ENCODE assay signal across 8 cellular contexts in the genomic region with DNA sequence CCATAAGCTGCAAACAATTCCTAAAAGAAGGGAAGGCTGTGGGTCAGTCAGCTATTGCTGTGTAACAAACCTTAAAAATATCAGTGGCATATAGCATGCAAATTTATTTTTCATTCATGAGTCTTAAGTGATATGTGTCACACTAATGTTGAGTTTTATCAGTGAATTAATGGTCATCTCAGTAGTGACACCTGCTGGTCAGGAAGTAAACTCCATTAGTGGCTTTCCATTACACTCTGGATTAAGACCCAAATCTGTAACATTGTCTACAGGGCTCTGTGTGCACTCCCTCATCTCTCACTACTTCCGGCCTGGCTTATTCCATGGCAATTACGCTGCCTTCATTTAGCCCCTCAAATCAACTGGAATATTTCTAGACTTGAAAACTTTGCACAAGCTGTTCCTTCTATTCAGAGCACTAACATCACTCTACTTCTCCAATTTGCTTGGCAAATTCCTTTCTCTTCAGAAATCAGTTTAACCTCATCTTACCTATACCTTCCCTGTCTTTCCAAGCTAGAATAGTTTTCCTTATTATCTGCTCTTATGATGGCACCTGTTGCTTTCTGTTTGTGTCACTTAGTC.
DNase-seq lines count a peak whose midpoint lies in the region; ATAC-seq, FAIRE-seq and TF ChIP-seq lines count a peak whose summit lies in the region.

No MANE protein-coding gene starts in this region.

- intact Hi-C loops in heart right ventricle (cut with DNase I) = loop anchor here in 8 of 10 donors (2.0 to 10.0 kb wide), 4 partner anchors 149 to 416 kb away; no protein-coding TSS in a partner anchor
- intact Hi-C loops in left ventricle myocardium superior (cut with micrococcal nuclease) = no loop called here
- intact Hi-C loops in pancreas (cut with DNase I) = loop anchor here in 1 of 3 donors (10.0 kb wide), 1 partner anchor 159 kb away; no protein-coding TSS in a partner anchor

- H3K27ac ChIP-seq in heart right ventricle (no peak overlapping the region), epithelial cell of prostate (no peak overlapping the region), pancreas (no peak overlapping the region)

- peak in 1 of 8 donors; percentile 26 for ATAC-seq in heart right ventricle
- ATAC-seq in left ventricle myocardium superior = no peak
- peak; percentile 65 for ATAC-seq in HG02588 (IDR thresholded peaks at IDR 0.05; ENCODE audit: unreplicated experiment)
- peak in 3 of 4 donors; percentile 72 to 74 (median 72) for ATAC-seq in pancreas

- H3K4me3 ChIP-seq in heart right ventricle (no peak overlapping the region), pancreas (no peak overlapping the region)

- H3K36me3 ChIP-seq in heart right ventricle = no peaks in the 10 kb centered on the region
- no peaks in the 10 kb centered on the region for H3K36me3 ChIP-seq in pancreas

- DNase-seq in heart right ventricle (peak in 1 of 2 donors; percentile 6), left ventricle myocardium superior (no peak), NCI-H774 (lab: John Stamatoyannopoulos, UW) (peak; percentile 1), epithelial cell of prostate (ENCODE audit: low read depth, low spot score) (peak; percentile 5), pancreas (no peak), NCI-H524 treated with DMSO at 0.1 percent for 48 hours (lab: John Stamatoyannopoulos, UW) (no peak)
- DNase-seq in activated effector memory CD4-positive, alpha-beta T cell treated with anti-CD3 and anti-CD28 coated beads, Interleukin-2, amount 50 U/mL, for 16 hours = no peak

- FAIRE-seq in pancreas (lab: Jason Lieb, UNC) = no peak

- H3K27me3 ChIP-seq in heart right ventricle = no peaks in the 10 kb centered on the region
- H3K27me3 ChIP-seq in pancreas = no peaks in the 10 kb centered on the region

- WGBS in heart right ventricle, 2 donors = 41 to 63% methylated on average over 2 of the region's 2 CpGs
- 55 to 82% methylated on average over 2 of the region's 2 CpGs for WGBS in pancreas, 2 donors

- TF ChIP-seq CTCF in heart right ventricle (IDR thresholded peaks at IDR 0.05) = peak; percentile 42 to 78 (median 67)
- TF ChIP-seq CTCF in pancreas (IDR thresholded peaks at IDR 0.05) = peak; percentile 35 to 59 (median 47)

- H3K9me3 ChIP-seq in heart right ventricle = no peaks in the 10 kb centered on the region
- no peaks in the 10 kb centered on the region for H3K9me3 ChIP-seq in pancreas

- H3K4me1 ChIP-seq in heart right ventricle (peaks cover 0 to 12% (median 0%) of the 10 kb centered on the region in 9 donors), pancreas (peaks cover 5 to 11% (median 9%) of the 10 kb centered on the region in 3 donors)

Comparison
In these comparisons a context has a peak if more than half of its experiments do, and no peak if none do; other contexts are left out.
1. DNase-seq: peak in NCI-H774 (single experiment) and epithelial cell of prostate (single experiment); none in left ventricle myocardium superior (single experiment), pancreas (0 of 6), activated effector memory CD4-positive, alpha-beta T cell treated with anti-CD3 and anti-CD28 coated beads, Interleukin-2, amount 50 U/mL, for 16 hours (single experiment) and NCI-H524 treated with DMSO at 0.1 percent for 48 hours (single experiment).